19 cellular contexts compared by ENCODE assay signal in the genomic region with DNA sequence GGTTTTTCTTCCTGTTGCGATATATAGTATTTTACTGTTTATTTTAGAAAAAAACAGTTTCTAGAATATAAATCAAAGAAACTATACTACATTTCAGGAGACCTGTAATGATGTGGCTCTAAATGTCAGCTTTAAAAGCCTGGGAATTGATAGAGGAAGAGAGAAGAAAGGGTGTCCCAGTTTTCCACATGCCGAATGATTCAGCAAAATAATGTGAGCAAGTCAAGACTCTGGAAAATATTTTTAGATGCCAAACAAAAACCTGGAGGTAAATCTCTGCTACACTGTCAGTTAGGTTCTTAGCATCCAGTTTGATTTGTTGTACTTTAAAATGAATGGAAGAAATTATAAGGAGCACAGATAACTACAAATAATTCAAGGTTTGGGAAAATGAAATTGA.
DNase-seq lines count a peak whose midpoint lies in the region; ATAC-seq, FAIRE-seq and TF ChIP-seq lines count a peak whose summit lies in the region.
"Had no signal": no experiment of that assay in that cellular context is flagged by ENCODE, and none has a peak within 500 bp of the region (broad histone marks: within the 10 kb centered on the region; RNA-seq: fewer than 3 reads in every experiment).

No MANE protein-coding gene starts in this region.

- intact Hi-C loops in mammary epithelial cell (cut with micrococcal nuclease) (no loop called here), MCF 10A (cut with micrococcal nuclease) (no loop called here), PC-9 (cut with micrococcal nuclease; ENCODE audit: unreplicated experiment) (no loop called here)

- no peaks in the 10 kb centered on the region for H3K36me3 Mint-ChIP-seq in MCF 10A (ENCODE audit: insufficient read depth, unreplicated experiment)
- no peaks in the 10 kb centered on the region for H3K36me3 Mint-ChIP-seq in activated CD4-positive, alpha-beta memory T cell treated with anti-CD3 and anti-CD28 coated beads, Interleukin-2, amount 10 ng/mL, durations not matched to agents 7 days and 5 days (ENCODE audit: low read depth)

- ATAC-seq in esophagus mucosa, result no peak
- ATAC-seq: GM12878 had no signal

- no peaks in the 10 kb centered on the region for H3K9me2 ChIP-seq in PC-9 (ENCODE audit: insufficient read depth)

- peak overlapping the region; percentile 10 for H3K4me2 ChIP-seq in mammary epithelial cell (ENCODE audit: insufficient read depth, low read depth, low read length)
- no peak overlapping the region for H3K4me2 ChIP-seq in PC-9

- dilution Hi-C loops in mammary epithelial cell (cut with HindIII; ENCODE audit: low sequenced_read_pairs), result no loop called here

- no peaks in the 10 kb centered on the region for H3K79me2 ChIP-seq in mammary epithelial cell (ENCODE audit: insufficient read depth, low read length)
- H3K79me2 ChIP-seq in PC-9 (ENCODE audit: low read depth), result no peaks in the 10 kb centered on the region

- DNase-seq in mammary epithelial cell (peak; percentile 18), MCF 10A (ENCODE audit: unreplicated experiment) (no peak), PC-9 (no peak), renal cortical epithelial cell (ENCODE audit: low read depth) (peak; percentile 29), GM10248 (ENCODE audit: extremely low spot score) (no peak)
- DNase-seq in activated CD4-positive, alpha-beta memory T cell treated with anti-CD3 and anti-CD28 coated beads, Interleukin-2, amount 10 ng/mL, durations not matched to agents 7 days and 5 days, result no peak
- DNase-seq: C1 segment of cervical spinal cord, DMS153, KG1, MG63, NCI-H1105 treated with DMSO at 0.1 percent for 48 hours, NCI-H187 treated with DMSO at 0.1 percent for 48 hours, NCI-H2171, NCI-H510A had no signal

- BruUV-seq in mammary epithelial cell (replicated peaks; lab: Mats Ljungman, UMichigan), result no TSS peak
- no TSS peak for BruUV-seq in MCF 10A (replicated peaks; lab: Mats Ljungman, UMichigan)
- no TSS peak for BruUV-seq in PC-9 (replicated peaks; lab: Mats Ljungman, UMichigan)

- H3K27me3 ChIP-seq in mammary epithelial cell (ENCODE audit: insufficient read depth, low read length) (no peaks in the 10 kb centered on the region), PC-9 (ENCODE audit: insufficient read depth, low read depth) (no peaks in the 10 kb centered on the region)
- H3K27me3 ChIP-seq: MG63 had no signal

- H3K27ac ChIP-seq in mammary epithelial cell (ENCODE audit: insufficient read depth, low read depth, low read length) (peak overlapping the region; percentile 9), PC-9 (no peak overlapping the region)
- H3K27ac ChIP-seq: 22Rv1 had no signal

- peaks cover 25% of the 10 kb centered on the region for H3K4me1 Mint-ChIP-seq in MCF 10A (ENCODE audit: insufficient read depth, unreplicated experiment)
- H3K4me1 Mint-ChIP-seq in activated CD4-positive, alpha-beta memory T cell treated with anti-CD3 and anti-CD28 coated beads, Interleukin-2, amount 10 ng/mL, durations not matched to agents 7 days and 5 days, result no peaks in the 10 kb centered on the region

- no peaks in the 10 kb centered on the region for H3K27me3 Mint-ChIP-seq in MCF 10A (ENCODE audit: insufficient read depth, unreplicated experiment)
- no peaks in the 10 kb centered on the region for H3K27me3 Mint-ChIP-seq in activated CD4-positive, alpha-beta memory T cell treated with anti-CD3 and anti-CD28 coated beads, Interleukin-2, amount 10 ng/mL, durations not matched to agents 7 days and 5 days

- H3K9me3 Mint-ChIP-seq in MCF 10A (ENCODE audit: unreplicated experiment), result no peaks in the 10 kb centered on the region
- peaks cover 4% of the 10 kb centered on the region for H3K9me3 Mint-ChIP-seq in activated CD4-positive, alpha-beta memory T cell treated with anti-CD3 and anti-CD28 coated beads, Interleukin-2, amount 10 ng/mL, durations not matched to agents 7 days and 5 days

- no peaks in the 10 kb centered on the region; the same call in 1 of the 2 replicates for H3F3A ChIP-seq in PC-9 (ENCODE audit: insufficient read depth, low read depth)

- FAIRE-seq in islet of Langerhans (lab: Jason Lieb, UNC), result peak; percentile 24
- FAIRE-seq: GM12878, HTR-8/SVneo had no signal

- TF ChIP-seq CTCF in mammary epithelial cell (conservative IDR thresholded peaks at IDR 0.05 in 1 of 2, IDR thresholded peaks at IDR 0.05 in 1 of 2; ENCODE audit: extremely low read depth in 1 of 2, insufficient read depth in 1 of 2, low read depth in 1 of 2, low read length in 2 of 2) (no peak), MCF 10A (IDR thresholded peaks at IDR 0.05; ENCODE audit: unreplicated experiment) (no peak), PC-9 (conservative IDR thresholded peaks at IDR 0.05) (no peak), GM10248 (IDR thresholded peaks at IDR 0.05; ENCODE audit: control extremely low read depth, extremely low read depth, low read depth, missing control alignments) (no peak)

- 54% methylated on average over 2 of the region's 2 CpGs for WGBS in mammary epithelial cell (ENCODE audit: low coverage, missing lambda C conversion rate)

- H3K4me3 ChIP-seq in mammary epithelial cell (replicated peaks in 1 of 3; ENCODE audit: insufficient read depth in 1 of 3, low read depth in 2 of 3, low read length in 3 of 3) (no peak overlapping the region), PC-9 (no peak overlapping the region)
- H3K4me3 ChIP-seq: GM12878, MG63 had no signal

- H3K4me1 ChIP-seq in mammary epithelial cell (ENCODE audit: insufficient read depth, low read length) (peaks cover 38% of the 10 kb centered on the region), PC-9 (replicated peaks; ENCODE audit: insufficient read depth) (peaks cover 16% of the 10 kb centered on the region; the same call in 1 of the 2 replicates)

- no peaks in the 10 kb centered on the region for H4K20me1 ChIP-seq in mammary epithelial cell (ENCODE audit: insufficient read depth, low read length)
- no peaks in the 10 kb centered on the region for H4K20me1 ChIP-seq in PC-9 (ENCODE audit: insufficient read depth)

- CTCF ChIA-PET in mammary epithelial cell (lab: Charles Lee; ENCODE audit: low non-redundant PET) (no interaction called here), MCF 10A (lab: Yijun Ruan, JAX) (interaction anchor here (0.6 to 1.3 kb wide), 2 partner anchors 9 to 297 kb away, joined by 4 read pairs; no protein-coding TSS in a partner anchor), PC-9 (lab: Charles Lee) (no interaction called here), GM10248 (lab: Yijun Ruan, JAX) (interaction anchor here (1.2 to 2.1 kb wide), 2 partner anchors 9 to 12 kb away, joined by 3 to 7 read pairs; no protein-coding TSS in a partner anchor)
- CTCF ChIA-PET in activated CD4-positive, alpha-beta memory T cell treated with anti-CD3 and anti-CD28 coated beads, Interleukin-2, amount 10 ng/mL, durations not matched to agents 7 days and 5 days (lab: Charles Lee), result no interaction called here

- no peak overlapping the region for H3K4me3 Mint-ChIP-seq in MCF 10A (ENCODE audit: unreplicated experiment)
- H3K4me3 Mint-ChIP-seq in activated CD4-positive, alpha-beta memory T cell treated with anti-CD3 and anti-CD28 coated beads, Interleukin-2, amount 10 ng/mL, durations not matched to agents 7 days and 5 days, result no peak overlapping the region

- H3K9me3 ChIP-seq in mammary epithelial cell (replicated peaks; ENCODE audit: insufficient read depth, low read length) (no peaks in the 10 kb centered on the region), PC-9 (ENCODE audit: insufficient read depth, low read depth) (no peaks in the 10 kb centered on the region)
- H3K9me3 ChIP-seq: MG63 had no signal

- H2AFZ ChIP-seq in mammary epithelial cell (ENCODE audit: low read depth, low read length), result peak overlapping the region; percentile 49
- peak overlapping the region; percentile 65 for H2AFZ ChIP-seq in PC-9

- no peak overlapping the region for H3K27ac Mint-ChIP-seq in MCF 10A (ENCODE audit: low read depth, unreplicated experiment)
- no peak overlapping the region for H3K27ac Mint-ChIP-seq in activated CD4-positive, alpha-beta memory T cell treated with anti-CD3 and anti-CD28 coated beads, Interleukin-2, amount 10 ng/mL, durations not matched to agents 7 days and 5 days

- POLR2A ChIA-PET in MCF 10A (lab: Yijun Ruan, JAX) (interaction anchor here (0.8 to 13.0 kb wide), 9 partner anchors 9 to 211 kb away, joined by 3 to 187 read pairs (median 7); partner anchors contain the start of genes DSC3 and DSG3), PC-9 (lab: Charles Lee; ENCODE audit: unreplicated experiment) (interaction anchor here (0.6 kb wide), 1 partner anchor 39 kb away, joined by 12 read pairs; no protein-coding TSS in a partner anchor), GM10248 (lab: Yijun Ruan, JAX) (no interaction called here)
- POLR2A ChIA-PET in activated CD4-positive, alpha-beta memory T cell treated with anti-CD3 and anti-CD28 coated beads, Interleukin-2, amount 10 ng/mL, durations not matched to agents 7 days and 5 days (lab: Charles Lee), result no interaction called here

- H3K36me3 ChIP-seq in mammary epithelial cell (ENCODE audit: insufficient read depth, low read length) (no peaks in the 10 kb centered on the region), PC-9 (ENCODE audit: low read depth) (no peaks in the 10 kb centered on the region)
- H3K36me3 ChIP-seq: MG63 had no signal

- in situ Hi-C loops in mammary epithelial cell (cut with MboI; ENCODE audit: low sequenced_read_pairs in 2 of 2), result loop anchor here in 1 of 2 donors (25.0 kb wide), 1 partner anchor 186 kb away; the partner anchor contains the start of gene DSG3

- no peak overlapping the region for H3K9ac ChIP-seq in mammary epithelial cell (ENCODE audit: insufficient read depth, low read length)

Comparison
In these comparisons a context has a peak if more than half of its experiments do, and no peak if none do; other contexts are left out.
1. DNase-seq: peak in mammary epithelial cell (single experiment) and renal cortical epithelial cell (single experiment); none in MCF 10A (single experiment), PC-9 (0 of 2), GM10248 (single experiment) and activated CD4-positive, alpha-beta memory T cell treated with anti-CD3 and anti-CD28 coated beads, Interleukin-2, amount 10 ng/mL, durations not matched to agents 7 days and 5 days (single experiment).
2. CTCF ChIA-PET loops: an anchor here in MCF 10A (0.6 to 1.3 kb wide) and GM10248 (1.2 to 2.1 kb wide); none called in mammary epithelial cell, PC-9 and activated CD4-positive, alpha-beta memory T cell treated with anti-CD3 and anti-CD28 coated beads, Interleukin-2, amount 10 ng/mL, durations not matched to agents 7 days and 5 days.
3. POLR2A ChIA-PET loops: an anchor here in MCF 10A (0.8 to 13.0 kb wide) and PC-9 (0.6 kb wide); none called in GM10248 and activated CD4-positive, alpha-beta memory T cell treated with anti-CD3 and anti-CD28 coated beads, Interleukin-2, amount 10 ng/mL, durations not matched to agents 7 days and 5 days.